14 cellular contexts compared by ENCODE assay signal in genomic region chr12:116551952-116552749, GRCh38. TPM values are rescaled to one million over a fixed set of nuclear protein-coding genes. Genes with fewer than 3 reads are reported as not detected.
DNase-seq lines count a peak whose midpoint lies in the region; ATAC-seq and TF ChIP-seq lines count a peak whose summit lies in the region.
"Had no signal": no experiment of that assay in that cellular context is flagged by ENCODE, and none has a peak within 500 bp of the region (broad histone marks: within the 10 kb centered on the region; RNA-seq: fewer than 3 reads in every experiment).

No MANE protein-coding gene starts in this region.

- DNase-seq in activated T-cell treated with anti-CD3 and anti-CD28 coated beads, Interleukin-2, amount 50 U/mL, for 72 hours = peak; percentile 19 to 37
- DNase-seq in activated T-cell treated with anti-CD3 and anti-CD28 coated beads for 4 hours (no peak), RWPE1 (ENCODE audit: low spot score) (peak; percentile 35), fibroblast of peridontal ligament (ENCODE audit: extremely low read depth) (peak; percentile 70), thyroid gland (no peak)
- peak in 1 of 2 donors; percentile 26 for DNase-seq in stimulated activated naive CD8-positive, alpha-beta T cell treated with anti-CD3 and anti-CD28 coated beads, Interleukin-15, amount 100 ng/mL, for 72 hours
- no peak for DNase-seq in activated CD4-positive, alpha-beta T cell treated with anti-CD3 and anti-CD28 coated beads, Interleukin-2, amount 50 U/mL, for 48 hours
- DNase-seq: activated CD4-positive, alpha-beta T cell treated with anti-CD3 and anti-CD28 coated beads for 1 hour; aorta; heart right ventricle; NCI-H1092 treated with DMSO at 0.1 percent for 48 hours; Peyer's patch had no signal

- H3K4me3 ChIP-seq in thyroid gland (replicated peaks in 1 of 3) = no peak overlapping the region
- H3K4me3 ChIP-seq: heart right ventricle, Peyer's patch, vagina had no signal

- 90% methylated on average over 15 of the region's 15 CpGs for WGBS in thyroid gland, 2 donors

- no peak for TF ChIP-seq CTCF in RWPE1 (conservative IDR thresholded peaks at IDR 0.05; ENCODE audit: low read depth)
- TF ChIP-seq CTCF in thyroid gland (IDR thresholded peaks at IDR 0.05) = no peak

- H3K36me3 ChIP-seq in thyroid gland = no peaks in the 10 kb centered on the region
- H3K36me3 ChIP-seq: heart right ventricle, Peyer's patch, vagina had no signal

- H3K4me1 Mint-ChIP-seq in activated T-cell treated with anti-CD3 and anti-CD28 coated beads, Interleukin-2, amount 50 U/mL, for 72 hours (ENCODE audit: low read depth) = no peaks in the 10 kb centered on the region
- H3K4me1 Mint-ChIP-seq in stimulated activated naive CD8-positive, alpha-beta T cell treated with anti-CD3 and anti-CD28 coated beads, Interleukin-15, amount 100 ng/mL, for 72 hours = peaks cover 14% of the 10 kb centered on the region

- no peak for TF ChIP-seq POLR2A in thyroid gland (IDR thresholded peaks at IDR 0.05)

- H3K9me3 ChIP-seq in thyroid gland = no peaks in the 10 kb centered on the region
- H3K9me3 ChIP-seq: heart right ventricle, Peyer's patch, vagina had no signal

- CTCF ChIA-PET in RWPE1 (lab: Yijun Ruan, JAX) = no interaction called here

- H3K9me3 Mint-ChIP-seq in activated T-cell treated with anti-CD3 and anti-CD28 coated beads, Interleukin-2, amount 50 U/mL, for 72 hours = peaks cover 0 to 4% of the 10 kb centered on the region in 2 donors
- H3K9me3 Mint-ChIP-seq in stimulated activated naive CD8-positive, alpha-beta T cell treated with anti-CD3 and anti-CD28 coated beads, Interleukin-15, amount 100 ng/mL, for 72 hours = peaks cover 0 to 5% of the 10 kb centered on the region in 2 donors

- no peak overlapping the region for H3K27ac Mint-ChIP-seq in activated T-cell treated with anti-CD3 and anti-CD28 coated beads, Interleukin-2, amount 50 U/mL, for 72 hours
- no peak overlapping the region for H3K27ac Mint-ChIP-seq in stimulated activated naive CD8-positive, alpha-beta T cell treated with anti-CD3 and anti-CD28 coated beads, Interleukin-15, amount 100 ng/mL, for 72 hours

- H3K27me3 ChIP-seq in thyroid gland = no peaks in the 10 kb centered on the region
- H3K27me3 ChIP-seq: Peyer's patch, vagina had no signal

- POLR2A ChIA-PET in RWPE1 (lab: Yijun Ruan, JAX; ENCODE audit: low non-redundant PET) = no interaction called here

- ATAC-seq in activated T-cell treated with anti-CD3 and anti-CD28 coated beads, Interleukin-2, amount 50 U/mL, for 72 hours (replicated peaks in 1 of 2) = peak; percentile 87 to 89
- peak; percentile 83 for ATAC-seq in stimulated activated naive CD8-positive, alpha-beta T cell treated with anti-CD3 and anti-CD28 coated beads, Interleukin-15, amount 100 ng/mL, for 72 hours
- ATAC-seq in HG03354 (IDR thresholded peaks at IDR 0.05; ENCODE audit: poor library complexity, severe bottlenecking, unreplicated experiment) = no peak

- intact Hi-C loops in thyroid gland (cut with DNase I) = no loop called here

- H3K4me1 ChIP-seq in thyroid gland = no peaks in the 10 kb centered on the region
- H3K4me1 ChIP-seq: vagina had no signal

- no peak overlapping the region for H3K4me3 Mint-ChIP-seq in activated T-cell treated with anti-CD3 and anti-CD28 coated beads, Interleukin-2, amount 50 U/mL, for 72 hours
- H3K4me3 Mint-ChIP-seq in stimulated activated naive CD8-positive, alpha-beta T cell treated with anti-CD3 and anti-CD28 coated beads, Interleukin-15, amount 100 ng/mL, for 72 hours = no peak overlapping the region

- 0 out of 2 replicates have a peak overlapping the region, but pooled peaks have one; percentile 26 for H3K27ac ChIP-seq in RWPE1
- no peak overlapping the region for H3K27ac ChIP-seq in thyroid gland
- H3K27ac ChIP-seq: Peyer's patch, vagina had no signal

- H3K27me3 Mint-ChIP-seq in activated T-cell treated with anti-CD3 and anti-CD28 coated beads, Interleukin-2, amount 50 U/mL, for 72 hours (ENCODE audit: low read depth) = peaks cover 10% of the 10 kb centered on the region
- peaks cover 5% of the 10 kb centered on the region for H3K27me3 Mint-ChIP-seq in stimulated activated naive CD8-positive, alpha-beta T cell treated with anti-CD3 and anti-CD28 coated beads, Interleukin-15, amount 100 ng/mL, for 72 hours

- H3K36me3 Mint-ChIP-seq in activated T-cell treated with anti-CD3 and anti-CD28 coated beads, Interleukin-2, amount 50 U/mL, for 72 hours (ENCODE audit: insufficient read depth in 2 of 2) = peaks cover 0 to 4% of the 10 kb centered on the region in 2 donors

RNA-seq across cellular contexts. Expression of gene MAP1LC3B2, which starts 7.0 kb away (rescaled TPM):
- 1 to 10 TPM; 2.0 to 2.1 TPM for total RNA-seq in activated T-cell treated with anti-CD3 and anti-CD28 coated beads, Interleukin-2, amount 50 U/mL, for 72 hours
- 1 to 10 TPM in 1 of 4 donors, not detected in 3; 1.6 TPM for total RNA-seq in thyroid gland
- total RNA-seq: vagina had no signal

Comparison
In these comparisons a context has a peak if more than half of its experiments do, and no peak if none do; other contexts are left out.
1. DNase-seq: peak in activated T-cell treated with anti-CD3 and anti-CD28 coated beads, Interleukin-2, amount 50 U/mL, for 72 hours (2 of 2), RWPE1 (single experiment) and fibroblast of peridontal ligament (single experiment); none in activated T-cell treated with anti-CD3 and anti-CD28 coated beads for 4 hours (single experiment), activated CD4-positive, alpha-beta T cell treated with anti-CD3 and anti-CD28 coated beads, Interleukin-2, amount 50 U/mL, for 48 hours (0 of 2) and thyroid gland (0 of 2).